In the genomic region with DNA sequence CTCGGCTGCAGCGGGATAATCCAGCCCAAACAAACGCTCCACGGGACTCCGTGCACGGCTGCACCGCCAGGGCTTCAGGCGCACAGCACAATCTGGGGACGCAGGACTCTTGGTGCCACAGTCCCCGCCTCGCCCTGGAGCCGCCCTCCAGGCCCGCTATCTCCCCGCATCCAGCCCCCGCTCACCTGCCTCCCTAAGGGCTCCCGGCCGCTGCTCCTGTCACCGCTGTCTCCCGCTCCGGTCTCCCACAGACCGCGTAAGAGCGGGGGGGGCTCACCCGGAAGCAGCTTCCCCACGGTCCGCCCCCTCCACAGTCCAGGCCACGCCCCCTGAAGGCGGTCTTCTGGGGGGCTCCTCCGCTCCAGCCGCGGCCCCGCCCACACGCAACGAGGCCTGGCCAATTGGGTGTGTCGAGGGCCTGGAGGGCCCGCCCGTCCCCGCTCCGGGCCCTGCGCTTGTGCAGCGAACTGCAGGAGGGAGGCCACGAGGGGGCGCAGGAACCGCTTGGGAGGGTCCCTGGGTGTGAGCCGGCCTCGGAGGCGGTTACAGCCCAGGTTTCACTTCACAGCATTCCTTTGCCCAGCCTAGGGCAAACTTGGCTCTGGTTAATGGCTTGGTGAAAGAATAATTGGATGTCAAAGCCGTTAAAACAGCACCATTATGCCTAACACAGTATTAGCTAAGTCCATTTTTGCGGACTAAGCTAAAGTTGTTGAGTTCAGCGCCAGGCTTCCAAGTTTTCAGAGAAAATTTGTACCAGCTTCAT, we compare ENCODE assay signal across 1 cellular context.
TF ChIP-seq lines count a peak whose summit lies in the region.

A gene (minus strand): TSS at position 258 of the 766 bp plus-strand sequence. CDS start 7,725 bp downstream, outside the sequence.

TF ChIP-seq in GM12878, 131 proteins besides CTCF, POLR2A, EP300 and RAD21 (continued from another document and continues in another):
- TF ChIP-seq, protein P1, sequence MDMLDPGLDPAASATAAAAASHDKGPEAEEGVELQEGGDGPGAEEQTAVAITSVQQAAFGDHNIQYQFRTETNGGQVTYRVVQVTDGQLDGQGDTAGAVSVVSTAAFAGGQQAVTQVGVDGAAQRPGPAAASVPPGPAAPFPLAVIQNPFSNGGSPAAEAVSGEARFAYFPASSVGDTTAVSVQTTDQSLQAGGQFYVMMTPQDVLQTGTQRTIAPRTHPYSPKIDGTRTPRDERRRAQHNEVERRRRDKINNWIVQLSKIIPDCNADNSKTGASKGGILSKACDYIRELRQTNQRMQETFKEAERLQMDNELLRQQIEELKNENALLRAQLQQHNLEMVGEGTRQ (IDR thresholded peaks at IDR 0.05; ENCODE audit: borderline replicate concordance, low read depth, low read length): no peak
- TF ChIP-seq BMI1 (IDR thresholded peaks at IDR 0.05; ENCODE audit: borderline replicate concordance): no peak
- TF ChIP-seq CREM (IDR thresholded peaks at IDR 0.05; ENCODE audit: low read depth): 0 out of 2 replicates have a peak, but pooled peaks have one; percentile 55
- no peak; the same call in 1 of the 2 replicates for TF ChIP-seq PAX5 (IDR thresholded peaks at IDR 0.05; ENCODE audit: borderline replicate concordance, low read depth, low read length)
- TF ChIP-seq ATF7 (IDR thresholded peaks at IDR 0.05; ENCODE audit: low read depth): no peak
- no peak for TF ChIP-seq HDAC2 (IDR thresholded peaks at IDR 0.05)
- TF ChIP-seq MTA3 (IDR thresholded peaks at IDR 0.05; ENCODE audit: borderline replicate concordance, low read length): no peak
- no peak for TF ChIP-seq CHD1 (IDR thresholded peaks at IDR 0.05; ENCODE audit: low read depth, low read length)
- TF ChIP-seq RBBP5 (conservative IDR thresholded peaks at IDR 0.05): no peak
- no peak for TF ChIP-seq SMAD1 (IDR thresholded peaks at IDR 0.05; ENCODE audit: low read depth, partially characterized antibody)
- TF ChIP-seq, protein P2, sequence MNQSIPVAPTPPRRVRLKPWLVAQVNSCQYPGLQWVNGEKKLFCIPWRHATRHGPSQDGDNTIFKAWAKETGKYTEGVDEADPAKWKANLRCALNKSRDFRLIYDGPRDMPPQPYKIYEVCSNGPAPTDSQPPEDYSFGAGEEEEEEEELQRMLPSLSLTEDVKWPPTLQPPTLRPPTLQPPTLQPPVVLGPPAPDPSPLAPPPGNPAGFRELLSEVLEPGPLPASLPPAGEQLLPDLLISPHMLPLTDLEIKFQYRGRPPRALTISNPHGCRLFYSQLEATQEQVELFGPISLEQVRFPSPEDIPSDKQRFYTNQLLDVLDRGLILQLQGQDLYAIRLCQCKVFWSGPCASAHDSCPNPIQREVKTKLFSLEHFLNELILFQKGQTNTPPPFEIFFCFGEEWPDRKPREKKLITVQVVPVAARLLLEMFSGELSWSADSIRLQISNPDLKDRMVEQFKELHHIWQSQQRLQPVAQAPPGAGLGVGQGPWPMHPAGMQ (IDR thresholded peaks at IDR 0.05; ENCODE audit: borderline replicate concordance): no peak
- TF ChIP-seq NFIC (IDR thresholded peaks at IDR 0.05; ENCODE audit: low read depth, low read length): no peak
- TF ChIP-seq MYB (IDR thresholded peaks at IDR 0.05; ENCODE audit: borderline replicate concordance, low read depth, low read length): 0 out of 2 replicates have a peak, but pooled peaks have one; percentile 29
- no peak for TF ChIP-seq FOS (IDR thresholded peaks at IDR 0.05; ENCODE audit: borderline replicate concordance, extremely low read depth, insufficient read length)
- peak; percentile 93 for TF ChIP-seq HDGF (IDR thresholded peaks at IDR 0.05)
- no peak for TF ChIP-seq EZH2 (IDR thresholded peaks at IDR 0.05; ENCODE audit: borderline replicate concordance, control insufficient read depth, low read depth, low read length)
- TF ChIP-seq RCOR1 (conservative IDR thresholded peaks at IDR 0.05; ENCODE audit: low read depth, low read length): no peak
- TF ChIP-seq SUPT20H (IDR thresholded peaks at IDR 0.05; ENCODE audit: borderline replicate concordance, control insufficient read depth, low read depth, low read length): no peak
- TF ChIP-seq STAT1 (conservative IDR thresholded peaks at IDR 0.05): no peak
- no peak for TF ChIP-seq CEBPB (IDR thresholded peaks at IDR 0.05; ENCODE audit: borderline replicate concordance in 1 of 2, low read depth in 2 of 2, low read length in 2 of 2)
- TF ChIP-seq, protein P3, sequence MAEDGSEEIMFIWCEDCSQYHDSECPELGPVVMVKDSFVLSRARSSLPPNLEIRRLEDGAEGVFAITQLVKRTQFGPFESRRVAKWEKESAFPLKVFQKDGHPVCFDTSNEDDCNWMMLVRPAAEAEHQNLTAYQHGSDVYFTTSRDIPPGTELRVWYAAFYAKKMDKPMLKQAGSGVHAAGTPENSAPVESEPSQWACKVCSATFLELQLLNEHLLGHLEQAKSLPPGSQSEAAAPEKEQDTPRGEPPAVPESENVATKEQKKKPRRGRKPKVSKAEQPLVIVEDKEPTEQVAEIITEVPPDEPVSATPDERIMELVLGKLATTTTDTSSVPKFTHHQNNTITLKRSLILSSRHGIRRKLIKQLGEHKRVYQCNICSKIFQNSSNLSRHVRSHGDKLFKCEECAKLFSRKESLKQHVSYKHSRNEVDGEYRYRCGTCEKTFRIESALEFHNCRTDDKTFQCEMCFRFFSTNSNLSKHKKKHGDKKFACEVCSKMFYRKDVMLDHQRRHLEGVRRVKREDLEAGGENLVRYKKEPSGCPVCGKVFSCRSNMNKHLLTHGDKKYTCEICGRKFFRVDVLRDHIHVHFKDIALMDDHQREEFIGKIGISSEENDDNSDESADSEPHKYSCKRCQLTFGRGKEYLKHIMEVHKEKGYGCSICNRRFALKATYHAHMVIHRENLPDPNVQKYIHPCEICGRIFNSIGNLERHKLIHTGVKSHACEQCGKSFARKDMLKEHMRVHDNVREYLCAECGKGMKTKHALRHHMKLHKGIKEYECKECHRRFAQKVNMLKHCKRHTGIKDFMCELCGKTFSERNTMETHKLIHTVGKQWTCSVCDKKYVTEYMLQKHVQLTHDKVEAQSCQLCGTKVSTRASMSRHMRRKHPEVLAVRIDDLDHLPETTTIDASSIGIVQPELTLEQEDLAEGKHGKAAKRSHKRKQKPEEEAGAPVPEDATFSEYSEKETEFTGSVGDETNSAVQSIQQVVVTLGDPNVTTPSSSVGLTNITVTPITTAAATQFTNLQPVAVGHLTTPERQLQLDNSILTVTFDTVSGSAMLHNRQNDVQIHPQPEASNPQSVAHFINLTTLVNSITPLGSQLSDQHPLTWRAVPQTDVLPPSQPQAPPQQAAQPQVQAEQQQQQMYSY (CRISPR knock-in tag; IDR thresholded peaks at IDR 0.05): no peak
- TF ChIP-seq, protein P4, sequence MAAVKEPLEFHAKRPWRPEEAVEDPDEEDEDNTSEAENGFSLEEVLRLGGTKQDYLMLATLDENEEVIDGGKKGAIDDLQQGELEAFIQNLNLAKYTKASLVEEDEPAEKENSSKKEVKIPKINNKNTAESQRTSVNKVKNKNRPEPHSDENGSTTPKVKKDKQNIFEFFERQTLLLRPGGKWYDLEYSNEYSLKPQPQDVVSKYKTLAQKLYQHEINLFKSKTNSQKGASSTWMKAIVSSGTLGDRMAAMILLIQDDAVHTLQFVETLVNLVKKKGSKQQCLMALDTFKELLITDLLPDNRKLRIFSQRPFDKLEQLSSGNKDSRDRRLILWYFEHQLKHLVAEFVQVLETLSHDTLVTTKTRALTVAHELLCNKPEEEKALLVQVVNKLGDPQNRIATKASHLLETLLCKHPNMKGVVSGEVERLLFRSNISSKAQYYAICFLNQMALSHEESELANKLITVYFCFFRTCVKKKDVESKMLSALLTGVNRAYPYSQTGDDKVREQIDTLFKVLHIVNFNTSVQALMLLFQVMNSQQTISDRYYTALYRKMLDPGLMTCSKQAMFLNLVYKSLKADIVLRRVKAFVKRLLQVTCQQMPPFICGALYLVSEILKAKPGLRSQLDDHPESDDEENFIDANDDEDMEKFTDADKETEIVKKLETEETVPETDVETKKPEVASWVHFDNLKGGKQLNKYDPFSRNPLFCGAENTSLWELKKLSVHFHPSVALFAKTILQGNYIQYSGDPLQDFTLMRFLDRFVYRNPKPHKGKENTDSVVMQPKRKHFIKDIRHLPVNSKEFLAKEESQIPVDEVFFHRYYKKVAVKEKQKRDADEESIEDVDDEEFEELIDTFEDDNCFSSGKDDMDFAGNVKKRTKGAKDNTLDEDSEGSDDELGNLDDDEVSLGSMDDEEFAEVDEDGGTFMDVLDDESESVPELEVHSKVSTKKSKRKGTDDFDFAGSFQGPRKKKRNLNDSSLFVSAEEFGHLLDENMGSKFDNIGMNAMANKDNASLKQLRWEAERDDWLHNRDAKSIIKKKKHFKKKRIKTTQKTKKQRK (IDR thresholded peaks at IDR 0.05; ENCODE audit: low read depth, low read length): no peak
- TF ChIP-seq MEF2B (IDR thresholded peaks at IDR 0.05; ENCODE audit: partially characterized antibody, poor library complexity, severe bottlenecking): peak; percentile 9
- TF ChIP-seq, protein P5, sequence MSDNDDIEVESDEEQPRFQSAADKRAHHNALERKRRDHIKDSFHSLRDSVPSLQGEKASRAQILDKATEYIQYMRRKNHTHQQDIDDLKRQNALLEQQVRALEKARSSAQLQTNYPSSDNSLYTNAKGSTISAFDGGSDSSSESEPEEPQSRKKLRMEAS (IDR thresholded peaks at IDR 0.05; ENCODE audit: low read depth, low read length): peak; percentile 66
- 0 out of 2 replicates have a peak, but pooled peaks have one; percentile 47 for TF ChIP-seq DPF2 (IDR thresholded peaks at IDR 0.05)
- TF ChIP-seq NBN (IDR thresholded peaks at IDR 0.05): 0 out of 2 replicates have a peak, but pooled peaks have one; percentile 63
- no peak for TF ChIP-seq ZBED1 (IDR thresholded peaks at IDR 0.05; ENCODE audit: borderline replicate concordance)
- no peak for TF ChIP-seq NFYA (IDR thresholded peaks at IDR 0.05; ENCODE audit: borderline replicate concordance, low read depth, low read length)
- TF ChIP-seq RB1 (IDR thresholded peaks at IDR 0.05; ENCODE audit: borderline replicate concordance): peak; percentile 68; the same call in 1 of the 2 replicates
- TF ChIP-seq SMAD5 (IDR thresholded peaks at IDR 0.05; ENCODE audit: low read depth): no peak
- TF ChIP-seq, protein P6, sequence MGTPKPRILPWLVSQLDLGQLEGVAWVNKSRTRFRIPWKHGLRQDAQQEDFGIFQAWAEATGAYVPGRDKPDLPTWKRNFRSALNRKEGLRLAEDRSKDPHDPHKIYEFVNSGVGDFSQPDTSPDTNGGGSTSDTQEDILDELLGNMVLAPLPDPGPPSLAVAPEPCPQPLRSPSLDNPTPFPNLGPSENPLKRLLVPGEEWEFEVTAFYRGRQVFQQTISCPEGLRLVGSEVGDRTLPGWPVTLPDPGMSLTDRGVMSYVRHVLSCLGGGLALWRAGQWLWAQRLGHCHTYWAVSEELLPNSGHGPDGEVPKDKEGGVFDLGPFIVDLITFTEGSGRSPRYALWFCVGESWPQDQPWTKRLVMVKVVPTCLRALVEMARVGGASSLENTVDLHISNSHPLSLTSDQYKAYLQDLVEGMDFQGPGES (IDR thresholded peaks at IDR 0.05): no peak
- TF ChIP-seq TARDBP (IDR thresholded peaks at IDR 0.05; ENCODE audit: borderline replicate concordance): 0 out of 2 replicates have a peak, but pooled peaks have one; percentile 42
- peak; percentile 65 for TF ChIP-seq SP1 (IDR thresholded peaks at IDR 0.05; ENCODE audit: low read depth, low read length)
- TF ChIP-seq, protein P7, sequence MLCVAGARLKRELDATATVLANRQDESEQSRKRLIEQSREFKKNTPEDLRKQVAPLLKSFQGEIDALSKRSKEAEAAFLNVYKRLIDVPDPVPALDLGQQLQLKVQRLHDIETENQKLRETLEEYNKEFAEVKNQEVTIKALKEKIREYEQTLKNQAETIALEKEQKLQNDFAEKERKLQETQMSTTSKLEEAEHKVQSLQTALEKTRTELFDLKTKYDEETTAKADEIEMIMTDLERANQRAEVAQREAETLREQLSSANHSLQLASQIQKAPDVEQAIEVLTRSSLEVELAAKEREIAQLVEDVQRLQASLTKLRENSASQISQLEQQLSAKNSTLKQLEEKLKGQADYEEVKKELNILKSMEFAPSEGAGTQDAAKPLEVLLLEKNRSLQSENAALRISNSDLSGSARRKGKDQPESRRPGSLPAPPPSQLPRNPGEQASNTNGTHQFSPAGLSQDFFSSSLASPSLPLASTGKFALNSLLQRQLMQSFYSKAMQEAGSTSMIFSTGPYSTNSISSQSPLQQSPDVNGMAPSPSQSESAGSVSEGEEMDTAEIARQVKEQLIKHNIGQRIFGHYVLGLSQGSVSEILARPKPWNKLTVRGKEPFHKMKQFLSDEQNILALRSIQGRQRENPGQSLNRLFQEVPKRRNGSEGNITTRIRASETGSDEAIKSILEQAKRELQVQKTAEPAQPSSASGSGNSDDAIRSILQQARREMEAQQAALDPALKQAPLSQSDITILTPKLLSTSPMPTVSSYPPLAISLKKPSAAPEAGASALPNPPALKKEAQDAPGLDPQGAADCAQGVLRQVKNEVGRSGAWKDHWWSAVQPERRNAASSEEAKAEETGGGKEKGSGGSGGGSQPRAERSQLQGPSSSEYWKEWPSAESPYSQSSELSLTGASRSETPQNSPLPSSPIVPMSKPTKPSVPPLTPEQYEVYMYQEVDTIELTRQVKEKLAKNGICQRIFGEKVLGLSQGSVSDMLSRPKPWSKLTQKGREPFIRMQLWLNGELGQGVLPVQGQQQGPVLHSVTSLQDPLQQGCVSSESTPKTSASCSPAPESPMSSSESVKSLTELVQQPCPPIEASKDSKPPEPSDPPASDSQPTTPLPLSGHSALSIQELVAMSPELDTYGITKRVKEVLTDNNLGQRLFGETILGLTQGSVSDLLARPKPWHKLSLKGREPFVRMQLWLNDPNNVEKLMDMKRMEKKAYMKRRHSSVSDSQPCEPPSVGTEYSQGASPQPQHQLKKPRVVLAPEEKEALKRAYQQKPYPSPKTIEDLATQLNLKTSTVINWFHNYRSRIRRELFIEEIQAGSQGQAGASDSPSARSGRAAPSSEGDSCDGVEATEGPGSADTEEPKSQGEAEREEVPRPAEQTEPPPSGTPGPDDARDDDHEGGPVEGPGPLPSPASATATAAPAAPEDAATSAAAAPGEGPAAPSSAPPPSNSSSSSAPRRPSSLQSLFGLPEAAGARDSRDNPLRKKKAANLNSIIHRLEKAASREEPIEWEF (IDR thresholded peaks at IDR 0.05; ENCODE audit: insufficient replicate concordance, low read depth, low read length): no peak
- TF ChIP-seq, protein P8, sequence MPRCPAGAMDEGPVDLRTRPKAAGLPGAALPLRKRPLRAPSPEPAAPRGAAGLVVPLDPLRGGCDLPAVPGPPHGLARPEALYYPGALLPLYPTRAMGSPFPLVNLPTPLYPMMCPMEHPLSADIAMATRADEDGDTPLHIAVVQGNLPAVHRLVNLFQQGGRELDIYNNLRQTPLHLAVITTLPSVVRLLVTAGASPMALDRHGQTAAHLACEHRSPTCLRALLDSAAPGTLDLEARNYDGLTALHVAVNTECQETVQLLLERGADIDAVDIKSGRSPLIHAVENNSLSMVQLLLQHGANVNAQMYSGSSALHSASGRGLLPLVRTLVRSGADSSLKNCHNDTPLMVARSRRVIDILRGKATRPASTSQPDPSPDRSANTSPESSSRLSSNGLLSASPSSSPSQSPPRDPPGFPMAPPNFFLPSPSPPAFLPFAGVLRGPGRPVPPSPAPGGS (IDR thresholded peaks at IDR 0.05; ENCODE audit: borderline replicate concordance, insufficient read depth, low read depth, low read length, poor library complexity, severe bottlenecking): no peak
- TF ChIP-seq, protein P9, sequence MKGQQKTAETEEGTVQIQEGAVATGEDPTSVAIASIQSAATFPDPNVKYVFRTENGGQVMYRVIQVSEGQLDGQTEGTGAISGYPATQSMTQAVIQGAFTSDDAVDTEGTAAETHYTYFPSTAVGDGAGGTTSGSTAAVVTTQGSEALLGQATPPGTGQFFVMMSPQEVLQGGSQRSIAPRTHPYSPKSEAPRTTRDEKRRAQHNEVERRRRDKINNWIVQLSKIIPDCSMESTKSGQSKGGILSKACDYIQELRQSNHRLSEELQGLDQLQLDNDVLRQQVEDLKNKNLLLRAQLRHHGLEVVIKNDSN (IDR thresholded peaks at IDR 0.05; ENCODE audit: borderline replicate concordance, extremely low read length, insufficient read depth, low read depth, low read length): no peak
- TF ChIP-seq SRF (IDR thresholded peaks at IDR 0.05; ENCODE audit: low read depth in 2 of 2, low read length in 2 of 2): 0 out of 4 replicates have a peak, but pooled peaks of 1 of the 2 experiments have one; percentile 10
- 0 out of 2 replicates have a peak, but pooled peaks have one; percentile 19 for TF ChIP-seq NR2F1 (conservative IDR thresholded peaks at IDR 0.05)
